ENCODE assay signal across 30 cellular contexts in genomic region chr6:139832493-139832892, GRCh38.
"Had no signal": no experiment of that assay in that cellular context is flagged by ENCODE, and none has a peak within 500 bp of the region (broad histone marks: within the 10 kb centered on the region; RNA-seq: fewer than 3 reads in every experiment).

No MANE protein-coding gene starts in this region.

- H3K9me3 ChIP-seq: neutrophil, ovary, psoas muscle, right lobe of liver, sigmoid colon, stomach, thoracic aorta, thyroid gland, tibial nerve, upper lobe of left lung, vagina had no signal

- ATAC-seq: natural killer cell; right cardiac atrium; right lobe of liver; stimulated activated effector memory CD8-positive, alpha-beta T cell treated with anti-CD3 and anti-CD28 coated beads, Interleukin-12 subunit alpha, Interleukin-12 subunit beta, amount 100 ng/mL, for 72 hours; stimulated activated naive B cell treated with anti-CD40 and anti-IgM and Interleukin-4, amounts not matched to agents 10 μg/mL and 1 μg/mL and 100 μg/mL, for 72 hours had no signal

- FAIRE-seq: small intestine, urothelium cell line had no signal

- H3K27ac ChIP-seq: neutrophil, ovary, parathyroid adenoma, psoas muscle, sigmoid colon, stomach, thoracic aorta, thyroid gland, tibial nerve, upper lobe of left lung, vagina had no signal

- H3K4me1 Mint-ChIP-seq: natural killer cell; neural crest cell; stimulated activated effector memory CD8-positive, alpha-beta T cell treated with anti-CD3 and anti-CD28 coated beads, Interleukin-12 subunit alpha, Interleukin-12 subunit beta, amount 100 ng/mL, for 72 hours; stimulated activated naive B cell treated with anti-CD40 and anti-IgM and Interleukin-4, amounts not matched to agents 10 μg/mL and 1 μg/mL and 100 μg/mL, for 72 hours had no signal

- H3K4me1 ChIP-seq: sigmoid colon, stomach, upper lobe of left lung, vagina had no signal

- H3K4me3 ChIP-seq: ovary, psoas muscle, right lobe of liver, sigmoid colon, stomach, thoracic aorta, thyroid gland, tibial nerve, upper lobe of left lung, vagina had no signal

- H3K4me3 Mint-ChIP-seq: natural killer cell; nephron; neural crest cell; stimulated activated effector memory CD8-positive, alpha-beta T cell treated with anti-CD3 and anti-CD28 coated beads, Interleukin-12 subunit alpha, Interleukin-12 subunit beta, amount 100 ng/mL, for 72 hours; stimulated activated naive B cell treated with anti-CD40 and anti-IgM and Interleukin-4, amounts not matched to agents 10 μg/mL and 1 μg/mL and 100 μg/mL, for 72 hours; stimulated activated naive CD8-positive, alpha-beta T cell treated with anti-CD3 and anti-CD28 coated beads, Interleukin-15, Interleukin-2, amounts not matched to agents 100 ng/mL and 50 ng/mL, for 24 hours had no signal

- H3K9ac ChIP-seq: parathyroid adenoma had no signal

- H3K27me3 Mint-ChIP-seq: progenitor cell of endocrine pancreas had no signal

- H3K27me3 ChIP-seq: neutrophil, ovary, right lobe of liver, sigmoid colon, stomach, thyroid gland, tibial nerve, upper lobe of left lung, vagina had no signal

- H3K27ac Mint-ChIP-seq: natural killer cell; nephron; progenitor cell of endocrine pancreas; stimulated activated effector memory CD8-positive, alpha-beta T cell treated with anti-CD3 and anti-CD28 coated beads, Interleukin-12 subunit alpha, Interleukin-12 subunit beta, amount 100 ng/mL, for 72 hours; stimulated activated naive B cell treated with anti-CD40 and anti-IgM and Interleukin-4, amounts not matched to agents 10 μg/mL and 1 μg/mL and 100 μg/mL, for 72 hours; stimulated activated naive CD8-positive, alpha-beta T cell treated with anti-CD3 and anti-CD28 coated beads, Interleukin-15, Interleukin-2, amounts not matched to agents 100 ng/mL and 50 ng/mL, for 24 hours had no signal

- DNase-seq: natural killer cell; nucleus accumbens; ovary; posterior cingulate gyrus; psoas muscle; right cardiac atrium; right lobe of liver; sigmoid colon; small intestine; stimulated activated CD4-positive, alpha-beta T cell treated with anti-CD3 and anti-CD28 coated beads, Interleukin-15, amount 100 ng/mL, for 24 hours; stimulated activated CD4-positive, alpha-beta T cell treated with anti-CD3 and anti-CD28 coated beads, Interleukin-2, amount 100 ng/mL, for 24 hours; stimulated activated CD4-positive, alpha-beta T cell treated with anti-CD3 and anti-CD28 coated beads, Interleukin-2, amount 100 ng/mL, for 48 hours; stimulated activated CD4-positive, alpha-beta T cell treated with anti-CD3 and anti-CD28 coated beads, Interleukin-4, amount 100 ng/mL, for 24 hours; stimulated activated naive B cell treated with anti-CD40 and anti-IgM and Interleukin-4, amounts not matched to agents 10 μg/mL and 1 μg/mL and 100 μg/mL, for 72 hours; stimulated activated naive CD4-positive, alpha-beta T cell treated with Interleukin-2 at 50 U/mL for 16 hours; stomach; thyroid gland; trophoblast cell; upper lobe of left lung had no signal

- H3K36me3 Mint-ChIP-seq: natural killer cell; stimulated activated effector memory CD8-positive, alpha-beta T cell treated with anti-CD3 and anti-CD28 coated beads, Interleukin-12 subunit alpha, Interleukin-12 subunit beta, amount 100 ng/mL, for 72 hours; stimulated activated naive B cell treated with anti-CD40 and anti-IgM and Interleukin-4, amounts not matched to agents 10 μg/mL and 1 μg/mL and 100 μg/mL, for 72 hours had no signal

- H3K79me2 ChIP-seq: parathyroid adenoma had no signal

- H3K9me3 Mint-ChIP-seq: natural killer cell; stimulated activated effector memory CD8-positive, alpha-beta T cell treated with anti-CD3 and anti-CD28 coated beads, Interleukin-12 subunit alpha, Interleukin-12 subunit beta, amount 100 ng/mL, for 72 hours; stimulated activated naive B cell treated with anti-CD40 and anti-IgM and Interleukin-4, amounts not matched to agents 10 μg/mL and 1 μg/mL and 100 μg/mL, for 72 hours; stimulated activated naive CD8-positive, alpha-beta T cell treated with anti-CD3 and anti-CD28 coated beads, Interleukin-15, Interleukin-2, amounts not matched to agents 100 ng/mL and 50 ng/mL, for 24 hours had no signal

- H3K36me3 ChIP-seq: neutrophil, ovary, right lobe of liver, sigmoid colon, stomach, thoracic aorta, thyroid gland, tibial nerve, upper lobe of left lung, vagina had no signal
